ENCODE assay signal across 8 cellular contexts in genomic region chr20:36465109-36466080, GRCh38.
DNase-seq lines count a peak whose midpoint lies in the region; ATAC-seq, FAIRE-seq and TF ChIP-seq lines count a peak whose summit lies in the region.

No MANE protein-coding gene starts in this region.

- FAIRE-seq in K562 (lab: Jason Lieb, UNC): peak; percentile 99
- FAIRE-seq in keratinocyte (lab: Jason Lieb, UNC): peak; percentile 59

- peaks cover 61% of the 10 kb centered on the region for H3K4me1 Mint-ChIP-seq in T-helper 17 cell

- H3K27me3 Mint-ChIP-seq in T-helper 17 cell: no peaks in the 10 kb centered on the region

- H3K4me1 ChIP-seq in K562 (replicated peaks in 1 of 2; ENCODE audit: control insufficient read depth in 2 of 2, insufficient read depth in 2 of 2, low read length in 2 of 2) (peaks cover 49 to 57% of the 10 kb centered on the region in 2 experiments), keratinocyte (ENCODE audit: control insufficient read depth, extremely low read depth, insufficient read depth, low read length) (peaks cover 58% of the 10 kb centered on the region)

- ATAC-seq in T-helper 17 cell: no peak
- peak; percentile 69 for ATAC-seq in K562
- ATAC-seq in HG03571 (IDR thresholded peaks at IDR 0.05; ENCODE audit: unreplicated experiment): no peak
- no peak for ATAC-seq in GM21447 (IDR thresholded peaks at IDR 0.05; ENCODE audit: unreplicated experiment)

- intact Hi-C loops in K562 (cut with micrococcal nuclease): no loop called here

- H3K36me3 ChIP-seq in K562 (ENCODE audit: control insufficient read depth, insufficient read depth, low read length) (no peaks in the 10 kb centered on the region; the same call in 2 of the 3 replicates), keratinocyte (ENCODE audit: control insufficient read depth in 2 of 2, extremely low read depth in 1 of 2, insufficient read depth in 2 of 2, low read length in 2 of 2) (peaks cover 1 to 13% of the 10 kb centered on the region in 2 experiments)

- H3K4me3 Mint-ChIP-seq in T-helper 17 cell: peak overlapping the region; percentile 88

- TF ChIP-seq CTCF in K562 (IDR thresholded peaks at IDR 0.05 in 2 of 3, conservative IDR thresholded peaks at IDR 0.05 in 1 of 3; ENCODE audit: insufficient read depth in 2 of 3, low read depth in 1 of 3, low read length in 3 of 3) (0 out of 6 replicates have a peak, but pooled peaks of 1 of the 3 experiments have one; percentile 7), keratinocyte (optimal IDR thresholded peaks at IDR 0.05 in 1 of 3, IDR thresholded peaks at IDR 0.05 in 1 of 3, conservative IDR thresholded peaks at IDR 0.05 in 1 of 3; ENCODE audit: extremely low read depth in 1 of 3, insufficient read depth in 2 of 3, low read length in 3 of 3) (no peak)

- TF ChIP-seq EP300 in K562 (IDR thresholded peaks at IDR 0.05; ENCODE audit: low read length): peak; percentile 37; the same call in 1 of the 2 replicates

- peak overlapping the region; percentile 53 for H3K4me2 ChIP-seq in K562 (ENCODE audit: insufficient read depth, low read length)
- H3K4me2 ChIP-seq in keratinocyte (ENCODE audit: control insufficient read depth, extremely low read depth, insufficient read depth, low read depth, low read length): peak overlapping the region; percentile 42

- H4K20me1 ChIP-seq in K562 (replicated peaks; ENCODE audit: control insufficient read depth, insufficient read depth, low read length): peaks cover 37% of the 10 kb centered on the region
- H4K20me1 ChIP-seq in keratinocyte (ENCODE audit: control insufficient read depth, extremely low read depth, insufficient read depth, low read length): peaks cover 22% of the 10 kb centered on the region

- dilution Hi-C loops in keratinocyte (cut with MboI; ENCODE audit: extremely low pct_ligation_motif_present, low sequenced_read_pairs): no loop called here

- H3K9me3 ChIP-seq in T-helper 17 cell (ENCODE audit: control insufficient read depth, low read length, poor library complexity, severe bottlenecking) (no peaks in the 10 kb centered on the region), K562 (replicated peaks; ENCODE audit: control insufficient read depth, insufficient read depth, low read depth, low read length) (no peaks in the 10 kb centered on the region), keratinocyte (ENCODE audit: control insufficient read depth, low read depth, low read length) (no peaks in the 10 kb centered on the region)

- 15% methylated on average over 12 of the region's 12 CpGs for WGBS in K562 (ENCODE audit: insufficient coverage, low coverage, missing lambda C conversion rate)

- peaks cover 6% of the 10 kb centered on the region for H3K9me1 ChIP-seq in K562 (ENCODE audit: control insufficient read depth, insufficient read depth, low read length)
- H3K9me1 ChIP-seq in keratinocyte (ENCODE audit: control insufficient read depth, extremely low read depth, insufficient read depth, low read length): peaks cover 17% of the 10 kb centered on the region

- CTCF ChIA-PET in K562 (lab: Yijun Ruan, JAX; ENCODE audit: low intra/inter-chr PET ratio): no interaction called here

- H3K79me2 ChIP-seq in K562 (ENCODE audit: control insufficient read depth, insufficient read depth, low read length): peaks cover 61% of the 10 kb centered on the region
- H3K79me2 ChIP-seq in keratinocyte (ENCODE audit: control insufficient read depth, insufficient read depth, low read length): peaks cover 63% of the 10 kb centered on the region

- H3K4me3 ChIP-seq in K562: no peak overlapping the region
- peak overlapping the region in 1 of 3 experiments; percentile 23 for H3K4me3 ChIP-seq in keratinocyte (ENCODE audit: control insufficient read depth in 2 of 3, extremely low read depth in 1 of 3, insufficient read depth in 2 of 3, low read depth in 1 of 3, low read length in 3 of 3)

- H2AFZ ChIP-seq in K562 (ENCODE audit: low read depth, low read length): no peak overlapping the region
- H2AFZ ChIP-seq in keratinocyte (ENCODE audit: control insufficient read depth, low read length): no peak overlapping the region

- peak overlapping the region; percentile 98 for H3K27ac Mint-ChIP-seq in T-helper 17 cell

- peak overlapping the region; percentile 70; the same call in 2 of the 3 replicates for H3K27ac ChIP-seq in K562 (ENCODE audit: extremely low read depth, low read depth, low read length)
- peak overlapping the region; percentile 90 for H3K27ac ChIP-seq in keratinocyte (ENCODE audit: control insufficient read depth, insufficient read depth, low read length)

- in situ Hi-C loops in K562 (cut with MboI): no loop called here

- TF ChIP-seq POLR2A in K562 (conservative IDR thresholded peaks at IDR 0.05): no peak

- TF ChIP-seq RAD21 in K562 (CRISPR knock-in tag; conservative IDR thresholded peaks at IDR 0.05 in 1 of 2, IDR thresholded peaks at IDR 0.05 in 1 of 2): no peak

- BruUV-seq in K562 (replicated peaks; lab: Mats Ljungman, UMichigan): no TSS peak

- H3K9ac ChIP-seq in K562 (ENCODE audit: insufficient read depth in 1 of 2, low read depth in 2 of 2, low read length in 2 of 2) (peak overlapping the region in 1 of 2 experiments; percentile 67; a peak in 1 of 4 replicates), keratinocyte (ENCODE audit: control insufficient read depth, extremely low read depth, insufficient read depth, low read length) (peak overlapping the region; percentile 74)

- no peaks in the 10 kb centered on the region for H3K27me3 ChIP-seq in K562 (ENCODE audit: control insufficient read depth in 2 of 2, insufficient read depth in 2 of 2, low read length in 2 of 2)
- no peaks in the 10 kb centered on the region for H3K27me3 ChIP-seq in keratinocyte (ENCODE audit: control insufficient read depth, extremely low read depth, insufficient read depth, low read length)

- POLR2A ChIA-PET in K562 (lab: Yijun Ruan, JAX): interaction anchor here (0.5 to 1.6 kb wide), 9 partner anchors 8 to 396 kb away, joined by 3 to 4 read pairs (median 3); no protein-coding TSS in a partner anchor

- H3K36me3 Mint-ChIP-seq in T-helper 17 cell (ENCODE audit: low read depth): peaks cover 2% of the 10 kb centered on the region

- DNase-seq in stimulated activated naive CD4-positive, alpha-beta T cell treated with Interleukin-2 at 50 U/mL for 16 hours (lab: John Stamatoyannopoulos, UW): peak; percentile 50
- DNase-seq in stimulated activated naive CD4-positive, alpha-beta T cell (lab: John Stamatoyannopoulos, UW): no peak
- DNase-seq in T-helper 17 cell (peak in 1 of 3 donors; percentile 28), K562 (ENCODE audit: extremely low read depth in 1 of 4, low spot score in 3 of 4) (peak; percentile 72 to 88 (median 80)), keratinocyte (ENCODE audit: low read depth, low spot score) (peak; percentile 54)
- DNase-seq in stimulated activated CD8-positive, alpha-beta memory T cell treated with anti-CD3 and anti-CD28 coated beads, Interleukin-15, amount 100 ng/mL, for 48 hours (ENCODE audit: low read depth in 2 of 2): peak; percentile 38 to 49

TF ChIP-seq in K562, 482 proteins besides CTCF, POLR2A, EP300 and RAD21 (continues in another document):
- no peak for TF ChIP-seq ZNF551 (CRISPR knock-in tag; IDR thresholded peaks at IDR 0.05)
- TF ChIP-seq MED1 (CRISPR knock-in tag; IDR thresholded peaks at IDR 0.05; ENCODE audit: borderline replicate concordance): no peak
- TF ChIP-seq SMARCE1 (IDR thresholded peaks at IDR 0.05): peak; percentile 60; the same call in 1 of the 2 replicates
- TF ChIP-seq SLC30A9 (CRISPR knock-in tag; IDR thresholded peaks at IDR 0.05): no peak
- peak; percentile 52; the same call in 1 of the 2 replicates for TF ChIP-seq TCF3 (CRISPR knock-in tag; IDR thresholded peaks at IDR 0.05)
- TF ChIP-seq FOS (IDR thresholded peaks at IDR 0.05; ENCODE audit: extremely low read depth, insufficient read length): peak; percentile 11
- TF ChIP-seq TRIM25 (IDR thresholded peaks at IDR 0.05; ENCODE audit: borderline replicate concordance): no peak
- no peak for TF ChIP-seq EP400 (IDR thresholded peaks at IDR 0.05)
- peak; percentile 70 for TF ChIP-seq CBFA2T3 (IDR thresholded peaks at IDR 0.05)
- no peak for TF ChIP-seq FOXK1 (CRISPR knock-in tag; IDR thresholded peaks at IDR 0.05; ENCODE audit: borderline replicate concordance)
- TF ChIP-seq POLR2AphosphoS5 (IDR thresholded peaks at IDR 0.05; ENCODE audit: control insufficient read depth, insufficient read depth, low read depth, low read length): peak; percentile 19; the same call in 1 of the 2 replicates
- TF ChIP-seq BCL6 (CRISPR knock-in tag; IDR thresholded peaks at IDR 0.05): no peak
- 0 out of 2 replicates have a peak, but pooled peaks have one; percentile 38 for TF ChIP-seq ETS1 (conservative IDR thresholded peaks at IDR 0.05; ENCODE audit: control insufficient read depth, low read depth, low read length)
- TF ChIP-seq SMARCC2 (IDR thresholded peaks at IDR 0.05; ENCODE audit: low read depth): 0 out of 2 replicates have a peak, but pooled peaks have one; percentile 25
- peak; percentile 54 for TF ChIP-seq CTBP1 (IDR thresholded peaks at IDR 0.05; ENCODE audit: borderline replicate concordance)
- no peak for TF ChIP-seq ZBTB1 (CRISPR knock-in tag; IDR thresholded peaks at IDR 0.05; ENCODE audit: borderline replicate concordance, low read depth)
- 0 out of 2 replicates have a peak, but pooled peaks have one; percentile 12 for TF ChIP-seq TAL1 (IDR thresholded peaks at IDR 0.05)

Comparison
In these comparisons a context has a peak if more than half of its experiments do, and no peak if none do; other contexts are left out.
1. DNase-seq: peak in stimulated activated naive CD4-positive, alpha-beta T cell treated with Interleukin-2 at 50 U/mL for 16 hours (single experiment), K562 (4 of 4), keratinocyte (single experiment) and stimulated activated CD8-positive, alpha-beta memory T cell treated with anti-CD3 and anti-CD28 coated beads, Interleukin-15, amount 100 ng/mL, for 48 hours (2 of 2); none in stimulated activated naive CD4-positive, alpha-beta T cell (0 of 6).